ENCODE assay signal across 8 cellular contexts in the genomic region with DNA sequence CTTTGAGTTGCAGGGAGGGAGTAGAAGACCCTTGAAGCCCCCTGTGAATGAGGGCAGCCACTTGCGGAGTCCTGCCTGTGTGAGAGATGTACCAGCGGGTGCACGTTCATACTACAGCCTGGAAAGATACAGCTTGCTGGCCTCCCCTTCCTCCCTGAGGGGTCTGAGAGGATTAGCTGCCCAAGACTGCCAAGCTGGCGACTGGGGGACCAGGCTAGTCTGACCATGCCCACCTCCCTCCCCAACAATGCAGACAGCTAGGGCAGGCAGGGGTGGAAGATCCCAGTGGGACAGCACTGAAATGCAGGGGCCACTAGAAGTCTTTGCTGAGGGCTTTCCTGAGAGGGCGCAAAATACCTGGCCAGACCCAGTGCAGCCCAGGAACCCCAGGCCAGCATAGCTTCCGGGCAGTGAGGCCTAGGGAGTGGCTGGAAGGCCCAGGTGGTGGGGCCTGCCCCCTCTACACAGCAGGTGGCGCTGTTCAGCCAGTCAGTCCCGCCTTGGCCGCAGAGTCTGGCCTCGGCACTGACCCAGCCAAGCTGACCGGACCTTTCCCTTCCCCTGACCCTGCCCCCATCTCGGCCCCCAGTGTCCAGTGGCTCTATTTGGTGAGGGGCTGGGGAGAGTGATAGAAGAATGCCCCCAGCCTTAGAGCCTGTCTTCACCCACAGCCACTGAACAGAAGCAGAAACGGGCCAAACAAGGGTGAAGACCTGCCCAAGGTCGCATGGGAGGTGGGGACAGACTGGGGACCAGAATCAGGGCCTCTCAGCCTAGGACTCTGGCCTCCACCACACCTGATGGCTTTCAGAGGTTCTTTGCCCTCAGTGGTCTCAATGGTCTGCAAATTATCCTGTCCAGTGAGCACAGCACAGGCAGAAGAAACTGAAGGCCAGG. TPM values are rescaled to one million over a fixed set of nuclear protein-coding genes. Genes with fewer than 3 reads are reported as not detected.
DNase-seq lines count a peak whose midpoint lies in the region; ATAC-seq and TF ChIP-seq lines count a peak whose summit lies in the region.

No MANE protein-coding gene starts in this region.

- peaks cover 0 to 24% (median 4%) of the 10 kb centered on the region in 7 donors for H3K27me3 ChIP-seq in heart right ventricle

- no peak overlapping the region for H3K4me3 ChIP-seq in heart right ventricle

- DNase-seq in NCI-H1417 (lab: John Stamatoyannopoulos, UW): peak; percentile 12 to 51 (median 27)
- DNase-seq in NCI-H1417 treated with DMSO at 0.1 percent for 48 hours (lab: John Stamatoyannopoulos, UW): no peak
- DNase-seq in RKO (ENCODE audit: low spot score): peak; percentile 64
- peak in 52 of 56 donors; percentile 23 to 92 (median 67) for DNase-seq in amygdala (lab: John Stamatoyannopoulos, UW)
- DNase-seq in heart right ventricle: peak; percentile 70 to 79
- DNase-seq in pons (ENCODE audit: low spot score): peak; percentile 82
- DNase-seq in NCI-H1048 (lab: John Stamatoyannopoulos, UW): no peak

- H3K4me1 ChIP-seq in heart right ventricle: peaks cover 0 to 16% (median 5%) of the 10 kb centered on the region in 9 donors

- peak; percentile 53 for ATAC-seq in HG03135 (IDR thresholded peaks at IDR 0.05; ENCODE audit: unreplicated experiment)
- peak; percentile 78 to 90 (median 82) for ATAC-seq in heart right ventricle

- peaks cover 0 to 16% (median 0%) of the 10 kb centered on the region in 9 donors for H3K36me3 ChIP-seq in heart right ventricle

- H3K27ac ChIP-seq in heart right ventricle: no peak overlapping the region

- 40 to 56% methylated on average over 14 of the region's 14 CpGs for WGBS in heart right ventricle, 2 donors

- peak; percentile 74 to 91 (median 85) for TF ChIP-seq CTCF in heart right ventricle (IDR thresholded peaks at IDR 0.05)

- intact Hi-C loops in heart right ventricle (cut with DNase I): loop anchor here in 2 of 10 donors (5.0 kb wide), 1 partner anchor 360 kb away; no protein-coding TSS in a partner anchor

- H3K9me3 ChIP-seq in heart right ventricle: no peaks in the 10 kb centered on the region

RNA-seq across cellular contexts. Expression of gene MYRF, which starts 4.8 kb away (rescaled TPM):
- total RNA-seq in heart right ventricle: 1 to 10 TPM in 1 of 10 donors, under 1 TPM in 9; 0.13 to 1.2 (median 0.26) TPM
- under 1 TPM; 0.16 to 0.37 TPM for polyA plus RNA-seq in heart right ventricle

RNA-seq across cellular contexts. Expression of gene TMEM258, which starts 44.8 kb away (rescaled TPM):
- 100 to 1,000 TPM in 9 of 10 donors, 10 to 100 TPM in 1; 98.9 to 142 (median 109) TPM for total RNA-seq in heart right ventricle
- 100 to 1,000 TPM in 1 of 2 donors, 10 to 100 TPM in 1; 80.7 to 273 TPM for polyA plus RNA-seq in heart right ventricle

RNA-seq across cellular contexts. Expression of gene FEN1, which starts 45.1 kb away (rescaled TPM):
- total RNA-seq in heart right ventricle: 1 to 10 TPM; 3.7 to 8.6 (median 6.2) TPM
- polyA plus RNA-seq in heart right ventricle: 1 to 10 TPM; 2.1 to 8.8 TPM

Comparison
In these comparisons a context has a peak if more than half of its experiments do, and no peak if none do; other contexts are left out.
1. DNase-seq: peak in NCI-H1417 (3 of 3), RKO (single experiment), amygdala (52 of 56), heart right ventricle (2 of 2) and pons (single experiment); none in NCI-H1417 treated with DMSO at 0.1 percent for 48 hours (single experiment) and NCI-H1048 (single experiment).